Comparison of ENCODE assay signal across 1 cellular context in the genomic region with DNA sequence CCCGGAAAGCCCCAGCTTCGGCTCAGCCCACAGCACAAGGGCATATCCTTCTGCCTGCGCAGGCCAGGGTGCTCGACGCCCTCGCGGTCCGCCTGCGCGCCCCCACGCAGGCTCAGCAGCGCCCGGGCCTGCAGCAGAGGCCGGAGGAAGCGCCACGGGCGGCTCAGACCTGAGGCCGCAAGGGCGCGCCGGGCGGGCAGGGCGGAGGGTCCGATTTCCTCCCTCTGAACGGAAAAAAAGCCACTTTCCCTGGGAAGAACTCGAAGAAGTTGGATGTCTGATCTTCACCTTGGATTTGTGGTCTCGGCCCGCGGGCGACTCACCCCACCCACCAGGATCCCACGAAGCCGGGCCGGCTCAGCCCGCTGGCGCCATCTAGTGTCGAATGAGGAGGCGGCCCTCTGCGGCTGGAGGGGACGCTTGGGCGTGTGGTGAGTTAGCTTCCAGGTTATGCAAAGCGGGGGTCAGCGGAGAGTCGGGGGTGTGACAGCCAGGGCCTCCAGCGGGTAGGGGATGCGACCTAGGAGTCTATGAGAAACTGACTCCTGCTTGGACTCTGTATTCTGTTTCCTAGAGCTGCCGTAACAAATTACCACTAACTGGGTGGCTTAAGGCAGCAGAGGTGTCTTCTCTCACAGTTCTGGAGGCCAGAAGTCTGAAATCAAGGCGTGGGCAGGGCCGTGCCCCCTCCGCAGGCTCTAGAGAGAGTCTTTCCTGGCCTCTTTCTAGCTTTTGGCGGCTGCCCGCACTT.
A peak's percentile ranks its signal among the peaks of the same experiment; 100 is the strongest.
TF ChIP-seq lines count a peak whose summit lies in the region.

No MANE protein-coding gene starts in this region.

TF ChIP-seq in K562, 482 proteins besides CTCF, POLR2A, EP300 and RAD21 (continued from another document and continues in another):
- TF ChIP-seq, protein P1, sequence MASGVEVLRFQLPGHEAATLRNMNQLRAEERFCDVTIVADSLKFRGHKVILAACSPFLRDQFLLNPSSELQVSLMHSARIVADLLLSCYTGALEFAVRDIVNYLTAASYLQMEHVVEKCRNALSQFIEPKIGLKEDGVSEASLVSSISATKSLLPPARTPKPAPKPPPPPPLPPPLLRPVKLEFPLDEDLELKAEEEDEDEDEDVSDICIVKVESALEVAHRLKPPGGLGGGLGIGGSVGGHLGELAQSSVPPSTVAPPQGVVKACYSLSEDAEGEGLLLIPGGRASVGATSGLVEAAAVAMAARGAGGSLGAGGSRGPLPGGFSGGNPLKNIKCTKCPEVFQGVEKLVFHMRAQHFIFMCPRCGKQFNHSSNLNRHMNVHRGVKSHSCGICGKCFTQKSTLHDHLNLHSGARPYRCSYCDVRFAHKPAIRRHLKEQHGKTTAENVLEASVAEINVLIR (CRISPR knock-in tag; IDR thresholded peaks at IDR 0.05), result no peak
- TF ChIP-seq PYGO2 (tag; IDR thresholded peaks at IDR 0.05), result no peak
- no peak for TF ChIP-seq ZNF507 (tag; conservative IDR thresholded peaks at IDR 0.05)
- no peak for TF ChIP-seq PURB (CRISPR knock-in tag; IDR thresholded peaks at IDR 0.05; ENCODE audit: low read depth)
- TF ChIP-seq PHF20 (IDR thresholded peaks at IDR 0.05; ENCODE audit: partially characterized antibody), result no peak
- TF ChIP-seq ERF (CRISPR knock-in tag; IDR thresholded peaks at IDR 0.05), result peak; percentile 62; the same call in 1 of the 2 replicates
- no peak for TF ChIP-seq NCOA4 (IDR thresholded peaks at IDR 0.05; ENCODE audit: partially characterized antibody)
- TF ChIP-seq, protein P2, sequence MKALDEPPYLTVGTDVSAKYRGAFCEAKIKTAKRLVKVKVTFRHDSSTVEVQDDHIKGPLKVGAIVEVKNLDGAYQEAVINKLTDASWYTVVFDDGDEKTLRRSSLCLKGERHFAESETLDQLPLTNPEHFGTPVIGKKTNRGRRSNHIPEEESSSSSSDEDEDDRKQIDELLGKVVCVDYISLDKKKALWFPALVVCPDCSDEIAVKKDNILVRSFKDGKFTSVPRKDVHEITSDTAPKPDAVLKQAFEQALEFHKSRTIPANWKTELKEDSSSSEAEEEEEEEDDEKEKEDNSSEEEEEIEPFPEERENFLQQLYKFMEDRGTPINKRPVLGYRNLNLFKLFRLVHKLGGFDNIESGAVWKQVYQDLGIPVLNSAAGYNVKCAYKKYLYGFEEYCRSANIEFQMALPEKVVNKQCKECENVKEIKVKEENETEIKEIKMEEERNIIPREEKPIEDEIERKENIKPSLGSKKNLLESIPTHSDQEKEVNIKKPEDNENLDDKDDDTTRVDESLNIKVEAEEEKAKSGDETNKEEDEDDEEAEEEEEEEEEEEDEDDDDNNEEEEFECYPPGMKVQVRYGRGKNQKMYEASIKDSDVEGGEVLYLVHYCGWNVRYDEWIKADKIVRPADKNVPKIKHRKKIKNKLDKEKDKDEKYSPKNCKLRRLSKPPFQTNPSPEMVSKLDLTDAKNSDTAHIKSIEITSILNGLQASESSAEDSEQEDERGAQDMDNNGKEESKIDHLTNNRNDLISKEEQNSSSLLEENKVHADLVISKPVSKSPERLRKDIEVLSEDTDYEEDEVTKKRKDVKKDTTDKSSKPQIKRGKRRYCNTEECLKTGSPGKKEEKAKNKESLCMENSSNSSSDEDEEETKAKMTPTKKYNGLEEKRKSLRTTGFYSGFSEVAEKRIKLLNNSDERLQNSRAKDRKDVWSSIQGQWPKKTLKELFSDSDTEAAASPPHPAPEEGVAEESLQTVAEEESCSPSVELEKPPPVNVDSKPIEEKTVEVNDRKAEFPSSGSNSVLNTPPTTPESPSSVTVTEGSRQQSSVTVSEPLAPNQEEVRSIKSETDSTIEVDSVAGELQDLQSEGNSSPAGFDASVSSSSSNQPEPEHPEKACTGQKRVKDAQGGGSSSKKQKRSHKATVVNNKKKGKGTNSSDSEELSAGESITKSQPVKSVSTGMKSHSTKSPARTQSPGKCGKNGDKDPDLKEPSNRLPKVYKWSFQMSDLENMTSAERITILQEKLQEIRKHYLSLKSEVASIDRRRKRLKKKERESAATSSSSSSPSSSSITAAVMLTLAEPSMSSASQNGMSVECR (CRISPR knock-in tag; IDR thresholded peaks at IDR 0.05), result no peak
- TF ChIP-seq MYNN (IDR thresholded peaks at IDR 0.05), result no peak
- no peak for TF ChIP-seq MYNN (CRISPR knock-in tag; IDR thresholded peaks at IDR 0.05)
- no peak for TF ChIP-seq PTRF (tag; IDR thresholded peaks at IDR 0.05)
- peak; percentile 48; the same call in 1 of the 2 replicates for TF ChIP-seq MTA3 (IDR thresholded peaks at IDR 0.05; ENCODE audit: borderline replicate concordance)
- no peak for TF ChIP-seq ZNF224 (CRISPR knock-in tag; IDR thresholded peaks at IDR 0.05)
- peak; percentile 49; the same call in 1 of the 2 replicates for TF ChIP-seq CXXC5 (CRISPR knock-in tag; IDR thresholded peaks at IDR 0.05)
- no peak for TF ChIP-seq ZNF134 (CRISPR knock-in tag; conservative IDR thresholded peaks at IDR 0.05)
- peak; percentile 48; the same call in 1 of the 2 replicates for TF ChIP-seq ESRRA (IDR thresholded peaks at IDR 0.05; ENCODE audit: borderline replicate concordance, low read depth)
- no peak for TF ChIP-seq KDM2B (CRISPR knock-in tag; IDR thresholded peaks at IDR 0.05)
- TF ChIP-seq MTF1 (CRISPR knock-in tag; IDR thresholded peaks at IDR 0.05; ENCODE audit: borderline replicate concordance), result no peak
- peak in 1 of 2 experiments; percentile 88; a peak in 3 of 4 replicates for TF ChIP-seq MAZ (CRISPR knock-in tag; conservative IDR thresholded peaks at IDR 0.05 in 1 of 2, IDR thresholded peaks at IDR 0.05 in 1 of 2)
- TF ChIP-seq ZNF316 (IDR thresholded peaks at IDR 0.05), result no peak
- TF ChIP-seq RBM17 (IDR thresholded peaks at IDR 0.05; ENCODE audit: borderline replicate concordance, low read depth, low read length), result no peak
- TF ChIP-seq SETDB1 (IDR thresholded peaks at IDR 0.05; ENCODE audit: low read length), result no peak
- TF ChIP-seq HDAC2 (IDR thresholded peaks at IDR 0.05), result no peak
- no peak for TF ChIP-seq ZFPM2 (CRISPR knock-in tag; IDR thresholded peaks at IDR 0.05)
- no peak for TF ChIP-seq DDX20 (tag; IDR thresholded peaks at IDR 0.05; ENCODE audit: low read depth)
- TF ChIP-seq SMC3 (conservative IDR thresholded peaks at IDR 0.05; ENCODE audit: insufficient read depth, low read depth, low read length), result peak; percentile 92
- peak; percentile 22; the same call in 1 of the 2 replicates for TF ChIP-seq JUN (IDR thresholded peaks at IDR 0.05; ENCODE audit: borderline replicate concordance, low read depth, low read length)
- TF ChIP-seq JUN (CRISPR knock-in tag; IDR thresholded peaks at IDR 0.05; ENCODE audit: borderline replicate concordance), result no peak
- TF ChIP-seq, protein P3, sequence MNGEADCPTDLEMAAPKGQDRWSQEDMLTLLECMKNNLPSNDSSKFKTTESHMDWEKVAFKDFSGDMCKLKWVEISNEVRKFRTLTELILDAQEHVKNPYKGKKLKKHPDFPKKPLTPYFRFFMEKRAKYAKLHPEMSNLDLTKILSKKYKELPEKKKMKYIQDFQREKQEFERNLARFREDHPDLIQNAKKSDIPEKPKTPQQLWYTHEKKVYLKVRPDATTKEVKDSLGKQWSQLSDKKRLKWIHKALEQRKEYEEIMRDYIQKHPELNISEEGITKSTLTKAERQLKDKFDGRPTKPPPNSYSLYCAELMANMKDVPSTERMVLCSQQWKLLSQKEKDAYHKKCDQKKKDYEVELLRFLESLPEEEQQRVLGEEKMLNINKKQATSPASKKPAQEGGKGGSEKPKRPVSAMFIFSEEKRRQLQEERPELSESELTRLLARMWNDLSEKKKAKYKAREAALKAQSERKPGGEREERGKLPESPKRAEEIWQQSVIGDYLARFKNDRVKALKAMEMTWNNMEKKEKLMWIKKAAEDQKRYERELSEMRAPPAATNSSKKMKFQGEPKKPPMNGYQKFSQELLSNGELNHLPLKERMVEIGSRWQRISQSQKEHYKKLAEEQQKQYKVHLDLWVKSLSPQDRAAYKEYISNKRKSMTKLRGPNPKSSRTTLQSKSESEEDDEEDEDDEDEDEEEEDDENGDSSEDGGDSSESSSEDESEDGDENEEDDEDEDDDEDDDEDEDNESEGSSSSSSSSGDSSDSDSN (IDR thresholded peaks at IDR 0.05; ENCODE audit: borderline replicate concordance in 1 of 2, low read depth in 2 of 2, low read length in 2 of 2), result peak in 1 of 2 experiments; percentile 65; a peak in 1 of 4 replicates
- TF ChIP-seq ZNF79 (CRISPR knock-in tag; IDR thresholded peaks at IDR 0.05; ENCODE audit: low read depth), result no peak
- TF ChIP-seq NR4A1 (CRISPR knock-in tag; IDR thresholded peaks at IDR 0.05), result no peak
- no peak for TF ChIP-seq NR4A1 (tag; IDR thresholded peaks at IDR 0.05)
- TF ChIP-seq, protein P4, sequence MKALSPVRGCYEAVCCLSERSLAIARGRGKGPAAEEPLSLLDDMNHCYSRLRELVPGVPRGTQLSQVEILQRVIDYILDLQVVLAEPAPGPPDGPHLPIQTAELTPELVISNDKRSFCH (CRISPR knock-in tag; IDR thresholded peaks at IDR 0.05), result no peak
- TF ChIP-seq, protein P4 (tag; IDR thresholded peaks at IDR 0.05), result no peak
- TF ChIP-seq SIRT6 (IDR thresholded peaks at IDR 0.05; ENCODE audit: low read depth, low read length), result no peak
- no peak for TF ChIP-seq ZNF232 (CRISPR knock-in tag; IDR thresholded peaks at IDR 0.05)
- no peak for TF ChIP-seq ZEB2 (IDR thresholded peaks at IDR 0.05)
- TF ChIP-seq, protein P5, sequence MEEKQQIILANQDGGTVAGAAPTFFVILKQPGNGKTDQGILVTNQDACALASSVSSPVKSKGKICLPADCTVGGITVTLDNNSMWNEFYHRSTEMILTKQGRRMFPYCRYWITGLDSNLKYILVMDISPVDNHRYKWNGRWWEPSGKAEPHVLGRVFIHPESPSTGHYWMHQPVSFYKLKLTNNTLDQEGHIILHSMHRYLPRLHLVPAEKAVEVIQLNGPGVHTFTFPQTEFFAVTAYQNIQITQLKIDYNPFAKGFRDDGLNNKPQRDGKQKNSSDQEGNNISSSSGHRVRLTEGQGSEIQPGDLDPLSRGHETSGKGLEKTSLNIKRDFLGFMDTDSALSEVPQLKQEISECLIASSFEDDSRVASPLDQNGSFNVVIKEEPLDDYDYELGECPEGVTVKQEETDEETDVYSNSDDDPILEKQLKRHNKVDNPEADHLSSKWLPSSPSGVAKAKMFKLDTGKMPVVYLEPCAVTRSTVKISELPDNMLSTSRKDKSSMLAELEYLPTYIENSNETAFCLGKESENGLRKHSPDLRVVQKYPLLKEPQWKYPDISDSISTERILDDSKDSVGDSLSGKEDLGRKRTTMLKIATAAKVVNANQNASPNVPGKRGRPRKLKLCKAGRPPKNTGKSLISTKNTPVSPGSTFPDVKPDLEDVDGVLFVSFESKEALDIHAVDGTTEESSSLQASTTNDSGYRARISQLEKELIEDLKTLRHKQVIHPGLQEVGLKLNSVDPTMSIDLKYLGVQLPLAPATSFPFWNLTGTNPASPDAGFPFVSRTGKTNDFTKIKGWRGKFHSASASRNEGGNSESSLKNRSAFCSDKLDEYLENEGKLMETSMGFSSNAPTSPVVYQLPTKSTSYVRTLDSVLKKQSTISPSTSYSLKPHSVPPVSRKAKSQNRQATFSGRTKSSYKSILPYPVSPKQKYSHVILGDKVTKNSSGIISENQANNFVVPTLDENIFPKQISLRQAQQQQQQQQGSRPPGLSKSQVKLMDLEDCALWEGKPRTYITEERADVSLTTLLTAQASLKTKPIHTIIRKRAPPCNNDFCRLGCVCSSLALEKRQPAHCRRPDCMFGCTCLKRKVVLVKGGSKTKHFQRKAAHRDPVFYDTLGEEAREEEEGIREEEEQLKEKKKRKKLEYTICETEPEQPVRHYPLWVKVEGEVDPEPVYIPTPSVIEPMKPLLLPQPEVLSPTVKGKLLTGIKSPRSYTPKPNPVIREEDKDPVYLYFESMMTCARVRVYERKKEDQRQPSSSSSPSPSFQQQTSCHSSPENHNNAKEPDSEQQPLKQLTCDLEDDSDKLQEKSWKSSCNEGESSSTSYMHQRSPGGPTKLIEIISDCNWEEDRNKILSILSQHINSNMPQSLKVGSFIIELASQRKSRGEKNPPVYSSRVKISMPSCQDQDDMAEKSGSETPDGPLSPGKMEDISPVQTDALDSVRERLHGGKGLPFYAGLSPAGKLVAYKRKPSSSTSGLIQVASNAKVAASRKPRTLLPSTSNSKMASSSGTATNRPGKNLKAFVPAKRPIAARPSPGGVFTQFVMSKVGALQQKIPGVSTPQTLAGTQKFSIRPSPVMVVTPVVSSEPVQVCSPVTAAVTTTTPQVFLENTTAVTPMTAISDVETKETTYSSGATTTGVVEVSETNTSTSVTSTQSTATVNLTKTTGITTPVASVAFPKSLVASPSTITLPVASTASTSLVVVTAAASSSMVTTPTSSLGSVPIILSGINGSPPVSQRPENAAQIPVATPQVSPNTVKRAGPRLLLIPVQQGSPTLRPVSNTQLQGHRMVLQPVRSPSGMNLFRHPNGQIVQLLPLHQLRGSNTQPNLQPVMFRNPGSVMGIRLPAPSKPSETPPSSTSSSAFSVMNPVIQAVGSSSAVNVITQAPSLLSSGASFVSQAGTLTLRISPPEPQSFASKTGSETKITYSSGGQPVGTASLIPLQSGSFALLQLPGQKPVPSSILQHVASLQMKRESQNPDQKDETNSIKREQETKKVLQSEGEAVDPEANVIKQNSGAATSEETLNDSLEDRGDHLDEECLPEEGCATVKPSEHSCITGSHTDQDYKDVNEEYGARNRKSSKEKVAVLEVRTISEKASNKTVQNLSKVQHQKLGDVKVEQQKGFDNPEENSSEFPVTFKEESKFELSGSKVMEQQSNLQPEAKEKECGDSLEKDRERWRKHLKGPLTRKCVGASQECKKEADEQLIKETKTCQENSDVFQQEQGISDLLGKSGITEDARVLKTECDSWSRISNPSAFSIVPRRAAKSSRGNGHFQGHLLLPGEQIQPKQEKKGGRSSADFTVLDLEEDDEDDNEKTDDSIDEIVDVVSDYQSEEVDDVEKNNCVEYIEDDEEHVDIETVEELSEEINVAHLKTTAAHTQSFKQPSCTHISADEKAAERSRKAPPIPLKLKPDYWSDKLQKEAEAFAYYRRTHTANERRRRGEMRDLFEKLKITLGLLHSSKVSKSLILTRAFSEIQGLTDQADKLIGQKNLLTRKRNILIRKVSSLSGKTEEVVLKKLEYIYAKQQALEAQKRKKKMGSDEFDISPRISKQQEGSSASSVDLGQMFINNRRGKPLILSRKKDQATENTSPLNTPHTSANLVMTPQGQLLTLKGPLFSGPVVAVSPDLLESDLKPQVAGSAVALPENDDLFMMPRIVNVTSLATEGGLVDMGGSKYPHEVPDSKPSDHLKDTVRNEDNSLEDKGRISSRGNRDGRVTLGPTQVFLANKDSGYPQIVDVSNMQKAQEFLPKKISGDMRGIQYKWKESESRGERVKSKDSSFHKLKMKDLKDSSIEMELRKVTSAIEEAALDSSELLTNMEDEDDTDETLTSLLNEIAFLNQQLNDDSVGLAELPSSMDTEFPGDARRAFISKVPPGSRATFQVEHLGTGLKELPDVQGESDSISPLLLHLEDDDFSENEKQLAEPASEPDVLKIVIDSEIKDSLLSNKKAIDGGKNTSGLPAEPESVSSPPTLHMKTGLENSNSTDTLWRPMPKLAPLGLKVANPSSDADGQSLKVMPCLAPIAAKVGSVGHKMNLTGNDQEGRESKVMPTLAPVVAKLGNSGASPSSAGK (IDR thresholded peaks at IDR 0.05), result peak; percentile 61
- no peak for TF ChIP-seq ZNF766 (CRISPR knock-in tag; conservative IDR thresholded peaks at IDR 0.05)
- TF ChIP-seq, protein P6, sequence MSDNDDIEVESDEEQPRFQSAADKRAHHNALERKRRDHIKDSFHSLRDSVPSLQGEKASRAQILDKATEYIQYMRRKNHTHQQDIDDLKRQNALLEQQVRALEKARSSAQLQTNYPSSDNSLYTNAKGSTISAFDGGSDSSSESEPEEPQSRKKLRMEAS (CRISPR knock-in tag; IDR thresholded peaks at IDR 0.05), result no peak
- peak; percentile 58 for TF ChIP-seq RBFOX2 (IDR thresholded peaks at IDR 0.05; ENCODE audit: low read depth, low read length)
- no peak for TF ChIP-seq POLR2AphosphoS2 (IDR thresholded peaks at IDR 0.05; ENCODE audit: low read length)
- 0 out of 2 replicates have a peak, but pooled peaks have one; percentile 18 for TF ChIP-seq HCFC1 (IDR thresholded peaks at IDR 0.05; ENCODE audit: low read depth, low read length)
- no peak for TF ChIP-seq KLF16 (IDR thresholded peaks at IDR 0.05)
